Comparison of ENCODE assay signal across 9 cellular contexts in the genomic region with DNA sequence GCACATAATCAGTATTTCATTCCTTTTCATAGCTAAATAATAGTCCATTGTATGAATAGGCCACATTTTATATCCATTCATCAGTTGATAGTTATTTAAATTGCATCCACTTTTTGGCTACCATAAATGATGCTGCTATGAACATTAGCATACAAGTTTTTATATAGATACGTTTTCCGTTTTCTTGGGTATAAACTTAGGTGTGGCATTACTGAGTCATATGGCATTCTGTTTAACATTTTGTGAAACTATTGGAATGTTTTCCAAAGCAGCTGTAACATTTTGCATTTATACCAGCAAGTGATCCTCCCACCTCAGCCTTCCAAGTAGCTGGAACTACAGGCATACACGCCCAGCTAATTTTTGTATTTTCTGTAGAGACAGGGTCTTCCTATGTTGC. TPM values are rescaled to one million over a fixed set of nuclear protein-coding genes. Genes with fewer than 3 reads are reported as not detected.
"Had no signal": no experiment of that assay in that cellular context is flagged by ENCODE, and none has a peak within 500 bp of the region (broad histone marks: within the 10 kb centered on the region; RNA-seq: fewer than 3 reads in every experiment).

No MANE protein-coding gene starts in this region.

- DNase-seq: GDM1, GF-D8 had no signal

- FAIRE-seq: G401.6, GM12878, GM12891, GM12892, GM18507, GM19239 had no signal

- ATAC-seq: GM12878 had no signal

- H3K4me3 ChIP-seq: GM12878 had no signal

RNA-seq across cellular contexts. Expression of gene CLDN2, which starts 26.2 kb away (rescaled TPM):
- total RNA-seq: G401 had no signal
- polyA plus RNA-seq: GM12878 had no signal

RNA-seq across cellular contexts. Expression of gene RIPPLY1, which starts 43.3 kb away (rescaled TPM):
- total RNA-seq: G401, GM12878 had no signal
- polyA plus RNA-seq: GM12878 had no signal
